ENCODE assay signal across 19 cellular contexts in the genomic region with DNA sequence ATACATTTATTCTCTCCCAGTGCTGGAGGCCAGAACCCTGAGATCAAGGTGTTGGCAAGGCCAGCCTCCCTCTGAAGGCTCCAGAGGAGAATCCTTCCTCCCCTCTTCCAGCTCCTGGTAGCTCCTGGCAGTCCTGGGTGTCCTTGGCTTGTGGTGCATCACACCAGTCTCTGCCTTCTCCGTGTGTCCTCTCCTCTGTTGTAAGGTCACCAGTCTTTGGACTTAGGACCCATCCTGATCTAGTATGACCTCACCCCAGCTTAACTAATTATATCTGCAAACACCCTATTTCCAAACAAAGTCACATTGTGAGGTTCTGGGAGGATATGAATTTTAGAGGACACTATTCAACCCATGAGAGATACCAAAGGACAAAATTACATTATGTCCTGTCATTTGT. TPM values are rescaled to one million over a fixed set of nuclear protein-coding genes. Genes with fewer than 3 reads are reported as not detected.
A peak's percentile ranks its signal among the peaks of the same experiment; 100 is the strongest.
DNase-seq lines count a peak whose midpoint lies in the region; ATAC-seq, FAIRE-seq and TF ChIP-seq lines count a peak whose summit lies in the region.
"Had no signal": no experiment of that assay in that cellular context is flagged by ENCODE, and none has a peak within 500 bp of the region (broad histone marks: within the 10 kb centered on the region; RNA-seq: fewer than 3 reads in every experiment).

No MANE protein-coding gene starts in this region.

- H4K20me1 ChIP-seq in HepG2 (ENCODE audit: insufficient read depth, low read length): no peaks in the 10 kb centered on the region

- no peak for TF ChIP-seq POLR2A in HepG2 (IDR thresholded peaks at IDR 0.05; ENCODE audit: insufficient read depth in 1 of 2, low read depth in 2 of 2, low read length in 2 of 2)

- CTCF ChIA-PET in HepG2 (lab: Yijun Ruan, JAX; ENCODE audit: low intra/inter-chr PET ratio, low total read pairs): no interaction called here

- H3K79me2 ChIP-seq in HepG2 (ENCODE audit: insufficient read depth, low read length): peaks cover 3% of the 10 kb centered on the region

- DNase-seq in GM18507 (ENCODE audit: extremely low spot score, insufficient read length, low read depth) (no peak), NCI-H146 treated with DMSO at 0.1 percent for 48 hours (lab: John Stamatoyannopoulos, UW; ENCODE audit: unreplicated experiment) (peak; percentile 56), HepG2 (ENCODE audit: low spot score) (peak; percentile 29), kidney tubule cell (ENCODE audit: low spot score) (no peak), cerebellar nuclear complex (lab: John Stamatoyannopoulos, UW) (no peak)
- DNase-seq: CD4-positive, CD25-positive, alpha-beta regulatory T cell; CD8-positive, alpha-beta memory T cell; DMS 273 treated with DMSO at 0.1 percent for 48 hours; DMS79 treated with DMSO at 0.1 percent for 48 hours; GF-D8; GOT3; HFFc6 had no signal

- H3K36me3 ChIP-seq in HepG2 (replicated peaks in 1 of 2; ENCODE audit: control insufficient read depth in 1 of 2, insufficient read depth in 2 of 2, low read length in 2 of 2): no peaks in the 10 kb centered on the region
- H3K36me3 ChIP-seq: HAP-1 had no signal

- H3K4me1 ChIP-seq in HepG2 (ENCODE audit: insufficient read depth, low read length): 0 out of 2 replicates have a peak, but pooled peaks cover 1% of the 10 kb centered on the region
- H3K4me1 ChIP-seq: HAP-1 had no signal

- H3K27me3 ChIP-seq in HepG2 (ENCODE audit: control insufficient read depth in 1 of 2, insufficient read depth in 2 of 2, low read length in 2 of 2): no peaks in the 10 kb centered on the region
- H3K27me3 ChIP-seq: BLaER1 had no signal

- intact Hi-C loops in HepG2 (cut with micrococcal nuclease; ENCODE audit: unreplicated experiment): loop anchor here (5.0 kb wide), 1 partner anchor 79 kb away; no protein-coding TSS in a partner anchor

- no peak for TF ChIP-seq EP300 in HepG2 (IDR thresholded peaks at IDR 0.05; ENCODE audit: low read depth in 2 of 2, low read length in 2 of 2)
- TF ChIP-seq EP300 in HepG2 (CRISPR knock-in tag; IDR thresholded peaks at IDR 0.05; ENCODE audit: borderline replicate concordance): no peak

- WGBS in HepG2 (ENCODE audit: low lambda C conversion rate): 59% methylated on average over 1 of the region's 1 CpG

- TF ChIP-seq RAD21 in HepG2 (CRISPR knock-in tag; IDR thresholded peaks at IDR 0.05): no peak

- FAIRE-seq in GM18507 (lab: Jason Lieb, UNC) (peak; percentile 36), HepG2 (lab: Jason Lieb, UNC) (no peak)
- FAIRE-seq: A204.1, GM12891, H54 had no signal

- POLR2A ChIA-PET in HepG2 (lab: Yijun Ruan, JAX): no interaction called here

- no peak overlapping the region for H3K9ac ChIP-seq in HepG2 (ENCODE audit: insufficient read depth, low read depth, low read length)
- H3K9ac ChIP-seq: BLaER1 had no signal

- H3K27ac ChIP-seq in HepG2 (ENCODE audit: extremely low read length, insufficient read depth, low read length): no peak overlapping the region
- H3K27ac ChIP-seq: BLaER1, C4-2B had no signal

- no peak overlapping the region for H3K4me3 ChIP-seq in HepG2 (replicated peaks in 1 of 3; ENCODE audit: insufficient read depth in 1 of 3, low read depth in 2 of 3, low read length in 3 of 3)
- H3K4me3 ChIP-seq: BLaER1, HAP-1 had no signal

- TF ChIP-seq CTCF in HepG2 (CRISPR knock-in tag; IDR thresholded peaks at IDR 0.05): no peak

- H3K4me2 ChIP-seq in HepG2 (ENCODE audit: low read depth, low read length): no peak overlapping the region
- H3K4me2 ChIP-seq: BLaER1 had no signal

- ATAC-seq in HepG2 (no peak), HG03432 (IDR thresholded peaks at IDR 0.05; ENCODE audit: unreplicated experiment) (no peak)

- peaks cover 13% of the 10 kb centered on the region for H3K9me3 ChIP-seq in HepG2 (ENCODE audit: low read length)
- H3K9me3 ChIP-seq: HAP-1 had no signal

- H2AFZ ChIP-seq in HepG2 (ENCODE audit: low read length): no peak overlapping the region

- no TSS peak for BruUV-seq in HepG2 (replicated peaks; lab: Mats Ljungman, UMichigan)

- in situ Hi-C loops in HepG2 (cut with HindIII; ENCODE audit: extremely low pct_ligation_motif_present, low pct_unique_long_range_greater_than_20kb): no loop called here

TF ChIP-seq in HepG2, 621 proteins besides CTCF, POLR2A, EP300 and RAD21:
- peak; percentile 70; the same call in 1 of the 2 replicates for TF ChIP-seq ZMYM2 (CRISPR knock-in tag; IDR thresholded peaks at IDR 0.05)
- TF ChIP-seq ZNF180 (CRISPR knock-in tag; IDR thresholded peaks at IDR 0.05; ENCODE audit: borderline replicate concordance, low read depth): no peak
- TF ChIP-seq HNF4A (CRISPR knock-in tag; IDR thresholded peaks at IDR 0.05): peak; percentile 39; the same call in 1 of the 2 replicates

RNA-seq across cellular contexts. Expression of a gene that starts 31.1 kb away (rescaled TPM):
- 2.5 and 2.6 TPM in 2 replicates for total RNA-seq in HepG2 (2016; rRNA removed; fragmentation: Illumina TruSeq; extraction: Trizol)
- total RNA-seq in HepG2 (2016; cell fraction: cytosol; rRNA removed; fragmentation: Illumina TruSeq; extraction: Trizol; ENCODE audit: low read depth): 0.20 and 0.35 TPM in 2 replicates
- total RNA-seq in HepG2 (2016; cell fraction: insoluble cytoplasmic fraction; rRNA removed; fragmentation: Illumina TruSeq; extraction: Trizol): 2.1 and 2.4 TPM in 2 replicates
- 1.5 and 1.6 TPM in 2 replicates for total RNA-seq in HepG2 (2016; cell fraction: membrane; rRNA removed; fragmentation: Illumina TruSeq; extraction: Trizol)
- 2.9 and 3.6 TPM in 2 replicates for total RNA-seq in HepG2 (2016; cell fraction: nucleus; rRNA removed; fragmentation: Illumina TruSeq; extraction: Trizol)
- 2.4 and 2.7 TPM in 2 replicates for polyA plus RNA-seq in HepG2 (2011; rRNA removed)
- polyA plus RNA-seq in HepG2 (2011; cell fraction: cytosol; rRNA removed): 1.7 and 1.8 TPM in 2 replicates
- 3.2 and 3.4 TPM in 2 replicates for polyA plus RNA-seq in HepG2 (2011; cell fraction: nucleus; rRNA removed)
- 4.3 and 4.7 TPM in 2 replicates for polyA plus RNA-seq in HepG2 (2012)
- 0.17 and 0.18 TPM in 2 replicates for polyA plus RNA-seq in HepG2 (2016; cell fraction: cytosol; fragmentation: Illumina TruSeq; extraction: Trizol; ENCODE audit: low read depth)
- polyA plus RNA-seq in HepG2 (2016; cell fraction: insoluble cytoplasmic fraction; fragmentation: Illumina TruSeq; extraction: Trizol; ENCODE audit: low read depth): 2.9 and 3.5 TPM in 2 replicates
- polyA plus RNA-seq in HepG2 (2016; cell fraction: membrane; fragmentation: Illumina TruSeq; extraction: Trizol; ENCODE audit: low read depth): 0.81 and 1.0 TPM in 2 replicates
- 3.8 and 3.9 TPM in 2 replicates for polyA plus RNA-seq in HepG2 (2016; cell fraction: nucleus; fragmentation: Illumina TruSeq; extraction: Trizol; ENCODE audit: insufficient read depth, low read depth)
- 4.9 and 6.5 TPM in 2 replicates for polyA minus RNA-seq in HepG2 (2011; rRNA and poly(A)+ RNA removed; ENCODE audit: low replicate concordance)
- polyA minus RNA-seq in HepG2 (2011; cell fraction: cytosol; rRNA and poly(A)+ RNA removed): 4.2 and 4.7 TPM in 2 replicates
- 4.4 and 4.8 TPM in 2 replicates for polyA minus RNA-seq in HepG2 (2011; cell fraction: nucleus; rRNA and poly(A)+ RNA removed)

RNA-seq across cellular contexts. Expression of a gene that starts 32.8 kb away (rescaled TPM):
- total RNA-seq in HepG2 (2016; rRNA removed; fragmentation: Illumina TruSeq; extraction: Trizol): 11.5 and 13.3 TPM in 2 replicates
- total RNA-seq in HepG2 (2016; cell fraction: cytosol; rRNA removed; fragmentation: Illumina TruSeq; extraction: Trizol; ENCODE audit: low read depth): 3.0 and 3.5 TPM in 2 replicates
- 12.0 and 13.7 TPM in 2 replicates for total RNA-seq in HepG2 (2016; cell fraction: insoluble cytoplasmic fraction; rRNA removed; fragmentation: Illumina TruSeq; extraction: Trizol)
- total RNA-seq in HepG2 (2016; cell fraction: membrane; rRNA removed; fragmentation: Illumina TruSeq; extraction: Trizol): 9.5 and 11.7 TPM in 2 replicates
- 6.0 and 7.5 TPM in 2 replicates for total RNA-seq in HepG2 (2016; cell fraction: nucleus; rRNA removed; fragmentation: Illumina TruSeq; extraction: Trizol)
- 23.5 and 25.3 TPM in 2 replicates for polyA plus RNA-seq in HepG2 (2011; rRNA removed)
- 17.8 and 19.5 TPM in 2 replicates for polyA plus RNA-seq in HepG2 (2011; cell fraction: cytosol; rRNA removed)
- polyA plus RNA-seq in HepG2 (2011; cell fraction: nucleus; rRNA removed): 21.7 and 25.8 TPM in 2 replicates
- polyA plus RNA-seq in HepG2 (2012): 16.2 and 18.2 TPM in 2 replicates
- polyA plus RNA-seq in HepG2 (2016; cell fraction: cytosol; fragmentation: Illumina TruSeq; extraction: Trizol; ENCODE audit: low read depth): 5.8 and 8.4 TPM in 2 replicates
- polyA plus RNA-seq in HepG2 (2016; cell fraction: insoluble cytoplasmic fraction; fragmentation: Illumina TruSeq; extraction: Trizol; ENCODE audit: low read depth): 18.6 and 22.2 TPM in 2 replicates
- polyA plus RNA-seq in HepG2 (2016; cell fraction: membrane; fragmentation: Illumina TruSeq; extraction: Trizol; ENCODE audit: low read depth): 12.0 and 13.4 TPM in 2 replicates
- 11.7 and 16.0 TPM in 2 replicates for polyA plus RNA-seq in HepG2 (2016; cell fraction: nucleus; fragmentation: Illumina TruSeq; extraction: Trizol; ENCODE audit: insufficient read depth, low read depth)
- polyA minus RNA-seq in HepG2 (2011; rRNA and poly(A)+ RNA removed; ENCODE audit: low replicate concordance): 91.8 and 99.6 TPM in 2 replicates
- 14.5 and 19.7 TPM in 2 replicates for polyA minus RNA-seq in HepG2 (2011; cell fraction: cytosol; rRNA and poly(A)+ RNA removed)
- polyA minus RNA-seq in HepG2 (2011; cell fraction: nucleus; rRNA and poly(A)+ RNA removed): 23.2 and 33.2 TPM in 2 replicates

Comparison
In these comparisons a context has a peak if more than half of its experiments do, and no peak if none do; other contexts are left out.
1. DNase-seq: peak in NCI-H146 treated with DMSO at 0.1 percent for 48 hours (single experiment) and HepG2 (single experiment); none in GM18507 (single experiment), kidney tubule cell (single experiment) and cerebellar nuclear complex (0 of 2).